20 cellular contexts compared by ENCODE assay signal in the genomic region with DNA sequence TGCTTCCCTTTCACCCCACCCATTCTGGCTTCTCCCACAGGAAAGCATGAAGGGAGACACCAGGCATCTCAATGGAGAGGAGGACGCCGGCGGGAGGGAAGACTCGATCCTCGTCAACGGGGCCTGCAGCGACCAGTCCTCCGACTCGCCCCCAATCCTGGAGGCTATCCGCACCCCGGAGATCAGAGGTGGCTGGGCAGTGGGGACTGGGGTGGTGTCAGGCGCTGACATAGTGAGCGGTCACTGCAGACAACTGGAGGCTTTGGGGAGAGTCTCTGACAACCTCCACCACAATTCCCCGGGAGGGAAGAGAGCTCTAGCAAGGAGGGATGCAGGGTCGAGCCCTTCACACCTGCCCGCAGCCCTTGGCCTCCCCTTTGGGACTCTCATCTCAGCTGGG.
"Had no signal": no experiment of that assay in that cellular context is flagged by ENCODE, and none has a peak within 500 bp of the region (broad histone marks: within the 10 kb centered on the region; RNA-seq: fewer than 3 reads in every experiment).

No MANE protein-coding gene starts in this region.

- H3K27ac ChIP-seq: coronary artery, foreskin keratinocyte, left lung, testis, uterus had no signal

- H3K27me3 ChIP-seq: foreskin keratinocyte, left lung, testis, uterus had no signal

- H3K4me3 ChIP-seq: coronary artery, left lung, testis, uterus had no signal

- H3K36me3 ChIP-seq: left lung, uterus had no signal

- DNase-seq: activated CD4-positive, alpha-beta T cell treated with anti-CD3 and anti-CD28 coated beads for 4 hours; activated CD4-positive, alpha-beta T cell treated with anti-CD3 and anti-CD28 coated beads, Interleukin-2, amount 50 U/mL, for 48 hours; activated CD4-positive, CD25-positive, alpha-beta regulatory T cell; activated effector memory CD4-positive, alpha-beta T cell treated with Interleukin-2 at 50 U/mL for 16 hours; activated naive CD4-positive, alpha-beta T cell treated with anti-CD3 and anti-CD28 coated beads for 36 hours; activated naive CD8-positive, alpha-beta T cell treated with anti-CD3 and anti-CD28 coated beads, Interleukin-2, amount 10 ng/mL, durations not matched to agents 7 days and 5 days; activated T-cell treated with anti-CD3 and anti-CD28 coated beads, Interleukin-2, amount 50 U/mL, for 72 hours; amniotic stem cell; cerebellar nuclear complex; foreskin keratinocyte; kidney glomerular epithelial cell; left lung; stimulated activated CD4-positive, alpha-beta T cell treated with anti-CD3 and anti-CD28 coated beads, Interleukin-2, amount 100 ng/mL, for 48 hours; stimulated activated CD8-positive, alpha-beta memory T cell treated with anti-CD3 and anti-CD28 coated beads, Interleukin-4, amount 100 ng/mL, for 48 hours; stimulated activated naive CD4-positive, alpha-beta T cell; T-helper 17 cell; testis; trophoblast cell; uterus had no signal

- ATAC-seq: activated T-cell treated with anti-CD3 and anti-CD28 coated beads, Interleukin-2, amount 50 U/mL, for 72 hours; foreskin keratinocyte; left lung; T-helper 17 cell had no signal

- H3K4me1 ChIP-seq: uterus had no signal

- H3K9me3 ChIP-seq: left lung, testis, uterus had no signal
